In genomic region chr10:36172574-36172973, GRCh38 we compare ENCODE assay signal across 17 cellular contexts.
DNase-seq lines count a peak whose midpoint lies in the region; ATAC-seq and TF ChIP-seq lines count a peak whose summit lies in the region.
"Had no signal": no experiment of that assay in that cellular context is flagged by ENCODE, and none has a peak within 500 bp of the region (broad histone marks: within the 10 kb centered on the region; RNA-seq: fewer than 3 reads in every experiment).

No MANE protein-coding gene starts in this region.

- TF ChIP-seq POLR2A in heart left ventricle (IDR thresholded peaks at IDR 0.05) (no peak), transverse colon (IDR thresholded peaks at IDR 0.05) (no peak)

- POLR2A ChIA-PET in activated CD4-positive, alpha-beta T cell treated with anti-CD3 and anti-CD28 coated beads, Interleukin-2, amount 10 ng/mL, durations not matched to agents 7 days and 5 days (lab: Charles Lee): no interaction called here
- POLR2A ChIA-PET in activated CD4-positive, alpha-beta T cell treated with anti-CD3 and anti-CD28 coated beads for 36 hours (lab: Charles Lee): no interaction called here

- H3K4me3 Mint-ChIP-seq in activated CD4-positive, alpha-beta T cell treated with anti-CD3 and anti-CD28 coated beads, Interleukin-2, amount 10 ng/mL, durations not matched to agents 7 days and 5 days: no peak overlapping the region
- no peak overlapping the region for H3K4me3 Mint-ChIP-seq in activated CD4-positive, alpha-beta T cell treated with anti-CD3 and anti-CD28 coated beads for 36 hours

- no peaks in the 10 kb centered on the region for H3K36me3 Mint-ChIP-seq in activated CD4-positive, alpha-beta T cell treated with anti-CD3 and anti-CD28 coated beads, Interleukin-2, amount 10 ng/mL, durations not matched to agents 7 days and 5 days (ENCODE audit: low read depth)
- no peaks in the 10 kb centered on the region for H3K36me3 Mint-ChIP-seq in activated CD4-positive, alpha-beta T cell treated with anti-CD3 and anti-CD28 coated beads for 36 hours (ENCODE audit: low read depth)

- H3K27ac Mint-ChIP-seq in activated CD4-positive, alpha-beta T cell treated with anti-CD3 and anti-CD28 coated beads, Interleukin-2, amount 10 ng/mL, durations not matched to agents 7 days and 5 days: no peak overlapping the region
- no peak overlapping the region for H3K27ac Mint-ChIP-seq in activated CD4-positive, alpha-beta T cell treated with anti-CD3 and anti-CD28 coated beads for 36 hours

- in situ Hi-C loops in transverse colon (cut with MboI; ENCODE audit: low pct_ligation_motif_present in 1 of 4, low pct_unique_long_range_greater_than_20kb in 1 of 4, low sequenced_read_pairs in 3 of 4): loop anchor here in 1 of 4 donors (25.0 kb wide), 1 partner anchor 535 kb away; the partner anchor contains the start of gene FZD8

- CTCF ChIA-PET in activated CD4-positive, alpha-beta T cell treated with anti-CD3 and anti-CD28 coated beads, Interleukin-2, amount 10 ng/mL, durations not matched to agents 7 days and 5 days (lab: Charles Lee): interaction anchor here (0.7 kb wide), 1 partner anchor 79 kb away, joined by 4 read pairs; no protein-coding TSS in a partner anchor
- CTCF ChIA-PET in activated CD4-positive, alpha-beta T cell treated with anti-CD3 and anti-CD28 coated beads for 36 hours (lab: Charles Lee): no interaction called here

- H3K27ac ChIP-seq in heart left ventricle (peak overlapping the region in 10 of 12 donors; percentile 2 to 55 (median 30)), ascending aorta (peak overlapping the region; percentile 63 to 71), transverse colon (peak overlapping the region in 3 of 4 donors; percentile 9 to 31 (median 9))
- H3K27ac ChIP-seq: neutrophil had no signal

- ATAC-seq in heart left ventricle (peak in 2 of 4 donors; percentile 64 to 89), Right ventricle myocardium inferior (no peak), HG02970 (IDR thresholded peaks at IDR 0.05; ENCODE audit: low FRiP score, unreplicated experiment) (no peak)
- ATAC-seq in activated CD4-positive, alpha-beta T cell treated with anti-CD3 and anti-CD28 coated beads for 36 hours: no peak

- H3K36me3 ChIP-seq in heart left ventricle (no peaks in the 10 kb centered on the region), ascending aorta (no peaks in the 10 kb centered on the region), transverse colon (no peaks in the 10 kb centered on the region)
- H3K36me3 ChIP-seq: neutrophil, stomach had no signal

- intact Hi-C loops in heart left ventricle (cut with DNase I): loop anchor here in 3 of 10 donors (5.0 to 10.0 kb wide), 4 partner anchors 78 to 530 kb away; partner anchors contain the start of gene FZD8 (in 2 of the 3)
- intact Hi-C loops in Right ventricle myocardium inferior (cut with DNase I): loop anchor here (10.0 kb wide), 1 partner anchor 188 kb away; no protein-coding TSS in a partner anchor
- intact Hi-C loops in ascending aorta (cut with DNase I): loop anchor here (5.0 kb wide), 1 partner anchor 530 kb away; the partner anchor contains the start of gene FZD8
- intact Hi-C loops in transverse colon (cut with DNase I; ENCODE audit: low total_unique reads): no loop called here
- intact Hi-C loops in activated CD4-positive, alpha-beta T cell treated with anti-CD3 and anti-CD28 coated beads for 36 hours (cut with DNase I, micrococcal nuclease): no loop called here

- peaks cover 0 to 31% (median 16%) of the 10 kb centered on the region in 12 donors for H3K4me1 ChIP-seq in heart left ventricle
- H3K4me1 ChIP-seq in ascending aorta: peaks cover 0 to 17% of the 10 kb centered on the region in 2 donors
- peaks cover 0 to 12% (median 6%) of the 10 kb centered on the region in 4 donors for H3K4me1 ChIP-seq in transverse colon

- no peaks in the 10 kb centered on the region for H3K27me3 ChIP-seq in heart left ventricle
- no peaks in the 10 kb centered on the region for H3K27me3 ChIP-seq in ascending aorta
- no peaks in the 10 kb centered on the region for H3K27me3 ChIP-seq in transverse colon
- H3K27me3 ChIP-seq: neutrophil, stomach had no signal

- 19 to 37% (median 31%) methylated on average over 4 of the region's 4 CpGs for WGBS in heart left ventricle, 4 donors
- WGBS in transverse colon (ENCODE audit: low coverage in 1 of 2), 2 donors: 17 to 28% methylated on average over 4 of the region's 4 CpGs

- TF ChIP-seq CTCF in heart left ventricle (IDR thresholded peaks at IDR 0.05) (no peak), ascending aorta (IDR thresholded peaks at IDR 0.05) (no peak), transverse colon (IDR thresholded peaks at IDR 0.05) (no peak)

- TF ChIP-seq EP300 in transverse colon (IDR thresholded peaks at IDR 0.05; ENCODE audit: low read depth): no peak

- no peak overlapping the region for H3K4me3 ChIP-seq in heart left ventricle
- H3K4me3 ChIP-seq in ascending aorta: peak overlapping the region; percentile 5 to 10
- no peak overlapping the region for H3K4me3 ChIP-seq in transverse colon
- H3K4me3 ChIP-seq: stomach had no signal

- H3K9me3 ChIP-seq in heart left ventricle (no peaks in the 10 kb centered on the region), ascending aorta (no peaks in the 10 kb centered on the region), transverse colon (no peaks in the 10 kb centered on the region)
- H3K9me3 ChIP-seq: neutrophil, stomach had no signal

- DNase-seq in heart left ventricle: peak in 3 of 5 donors; percentile 26 to 61 (median 52)
- DNase-seq in Right ventricle myocardium inferior (ENCODE audit: missing footprints): no peak
- DNase-seq in ascending aorta (ENCODE audit: low spot score in 2 of 2): no peak
- DNase-seq in kidney glomerular epithelial cell (lab: John Stamatoyannopoulos, UW): peak; percentile 13
- no peak for DNase-seq in transverse colon
- no peak for DNase-seq in activated CD4-positive, alpha-beta T cell treated with anti-CD3 and anti-CD28 coated beads, Interleukin-2, amount 10 ng/mL, durations not matched to agents 7 days and 5 days
- DNase-seq in activated CD4-positive, alpha-beta T cell treated with anti-CD3 and anti-CD28 coated beads for 36 hours: no peak
- DNase-seq: 8988T; anterior cingulate cortex; GF-D8; islet precursor cell; NCI-H1694 treated with DMSO at 0.1 percent for 48 hours; stimulated activated CD4-positive, alpha-beta T cell treated with anti-CD3 and anti-CD28 coated beads, Interleukin-2, amount 100 ng/mL, for 48 hours; stomach; T-helper 2 cell had no signal

- no peaks in the 10 kb centered on the region for H3K27me3 Mint-ChIP-seq in activated CD4-positive, alpha-beta T cell treated with anti-CD3 and anti-CD28 coated beads, Interleukin-2, amount 10 ng/mL, durations not matched to agents 7 days and 5 days
- no peaks in the 10 kb centered on the region for H3K27me3 Mint-ChIP-seq in activated CD4-positive, alpha-beta T cell treated with anti-CD3 and anti-CD28 coated beads for 36 hours

- H3K9me3 Mint-ChIP-seq in activated CD4-positive, alpha-beta T cell treated with anti-CD3 and anti-CD28 coated beads, Interleukin-2, amount 10 ng/mL, durations not matched to agents 7 days and 5 days: no peaks in the 10 kb centered on the region
- H3K9me3 Mint-ChIP-seq in activated CD4-positive, alpha-beta T cell treated with anti-CD3 and anti-CD28 coated beads for 36 hours (ENCODE audit: low read depth): no peaks in the 10 kb centered on the region

- no peaks in the 10 kb centered on the region for H3K4me1 Mint-ChIP-seq in activated CD4-positive, alpha-beta T cell treated with anti-CD3 and anti-CD28 coated beads, Interleukin-2, amount 10 ng/mL, durations not matched to agents 7 days and 5 days
- H3K4me1 Mint-ChIP-seq in activated CD4-positive, alpha-beta T cell treated with anti-CD3 and anti-CD28 coated beads for 36 hours: no peaks in the 10 kb centered on the region

Comparison
In these comparisons a context has a peak if more than half of its experiments do, and no peak if none do; other contexts are left out.
1. DNase-seq: peak in heart left ventricle (3 of 5) and kidney glomerular epithelial cell (single experiment); none in Right ventricle myocardium inferior (single experiment), ascending aorta (0 of 2), transverse colon (single experiment), activated CD4-positive, alpha-beta T cell treated with anti-CD3 and anti-CD28 coated beads, Interleukin-2, amount 10 ng/mL, durations not matched to agents 7 days and 5 days (single experiment) and activated CD4-positive, alpha-beta T cell treated with anti-CD3 and anti-CD28 coated beads for 36 hours (single experiment).
2. H3K27ac ChIP-seq: peak in every context shown above with its lines; median percentile 67 in ascending aorta; 30 in heart left ventricle; 9 in transverse colon.
3. H3K4me3 ChIP-seq: peak in ascending aorta (2 of 2); none in heart left ventricle (0 of 12) and transverse colon (0 of 4).
4. intact Hi-C loops: an anchor here in Right ventricle myocardium inferior (10.0 kb wide) and ascending aorta (5.0 kb wide); none called in transverse colon and activated CD4-positive, alpha-beta T cell treated with anti-CD3 and anti-CD28 coated beads for 36 hours.